12 cellular contexts compared by ENCODE assay signal in genomic region chr16:69171325-69172095, GRCh38. TPM values are rescaled to one million over a fixed set of nuclear protein-coding genes. Genes with fewer than 3 reads are reported as not detected.
A peak's percentile ranks its signal among the peaks of the same experiment; 100 is the strongest.
DNase-seq lines count a peak whose midpoint lies in the region; ATAC-seq and TF ChIP-seq lines count a peak whose summit lies in the region.
"Had no signal": no experiment of that assay in that cellular context is flagged by ENCODE, and none has a peak within 500 bp of the region (broad histone marks: within the 10 kb centered on the region; RNA-seq: fewer than 3 reads in every experiment).

No MANE protein-coding gene starts in this region.

- H3K79me2 ChIP-seq in parathyroid adenoma: no peaks in the 10 kb centered on the region

- H3K27me3 ChIP-seq in parathyroid adenoma (ENCODE audit: control insufficient read depth, insufficient read depth, low read length) (no peaks in the 10 kb centered on the region), WERI-Rb-1 (ENCODE audit: insufficient read depth, low read depth, severe bottlenecking) (no peaks in the 10 kb centered on the region)

- DNase-seq in AG08395 (ENCODE audit: low spot score): peak; percentile 30
- peak; percentile 5 for DNase-seq in NOMO-1 treated with dmso at 0.1 percent for 144 hours (lab: John Stamatoyannopoulos, UW; ENCODE audit: unreplicated experiment)
- peak; percentile 67 for DNase-seq in fibroblast of villous mesenchyme (ENCODE audit: low read depth)
- DNase-seq in WERI-Rb-1: no peak
- no peak for DNase-seq in left lobe of liver (ENCODE audit: low spot score)
- DNase-seq in DMS79 (lab: John Stamatoyannopoulos, UW): no peak
- no peak for DNase-seq in T1000 (lab: John Stamatoyannopoulos, UW)
- DNase-seq: activated CD4-positive, alpha-beta T cell treated with anti-CD3 and anti-CD28 coated beads for 36 hours; CD4-positive, CD25-positive, alpha-beta regulatory T cell; GOT3; NCI-H526 treated with DMSO at 0.1 percent for 48 hours had no signal

- H3K4me3 ChIP-seq in fibroblast of villous mesenchyme (ENCODE audit: low read depth, low read length) (no peak overlapping the region), parathyroid adenoma (ENCODE audit: low read depth, low read length) (peak overlapping the region; percentile 24), WERI-Rb-1 (ENCODE audit: low read depth, low read length) (no peak overlapping the region)

- no peak overlapping the region for H3K9ac ChIP-seq in parathyroid adenoma

- H3K27ac ChIP-seq in parathyroid adenoma (peak overlapping the region; percentile 52), WERI-Rb-1 (no peak overlapping the region)

- peaks cover 11% of the 10 kb centered on the region for H3K4me1 ChIP-seq in parathyroid adenoma

- peak overlapping the region; percentile 15 for H3K4me2 ChIP-seq in parathyroid adenoma (ENCODE audit: low read length)

- ATAC-seq in left lobe of liver: no peak
- ATAC-seq: activated CD4-positive, alpha-beta T cell treated with anti-CD3 and anti-CD28 coated beads for 36 hours had no signal

- H3K9me3 ChIP-seq in parathyroid adenoma (ENCODE audit: control insufficient read depth, low read length): no peaks in the 10 kb centered on the region
- no peaks in the 10 kb centered on the region for H3K9me3 ChIP-seq in WERI-Rb-1 (ENCODE audit: severe bottlenecking)

- peak overlapping the region; percentile 40 for H2AFZ ChIP-seq in parathyroid adenoma

- TF ChIP-seq CTCF in fibroblast of villous mesenchyme (IDR thresholded peaks at IDR 0.05; ENCODE audit: insufficient read depth, low read depth, low read length) (no peak), parathyroid adenoma (IDR thresholded peaks at IDR 0.05) (no peak), WERI-Rb-1 (IDR thresholded peaks at IDR 0.05; ENCODE audit: low read depth, low read length) (no peak)

- H3K36me3 ChIP-seq in parathyroid adenoma (ENCODE audit: control insufficient read depth, insufficient read depth, low read length) (no peaks in the 10 kb centered on the region), WERI-Rb-1 (peaks cover 33% of the 10 kb centered on the region)

RNA-seq across cellular contexts. Expression of gene SNTB2, which starts 15.5 kb away (rescaled TPM):
- 40.9 and 73.4 TPM in 2 replicates for total RNA-seq in fibroblast of villous mesenchyme
- total RNA-seq in left lobe of liver: 11.6 TPM

RNA-seq across cellular contexts. Expression of gene UTP4, which starts 39.1 kb away (rescaled TPM):
- total RNA-seq in fibroblast of villous mesenchyme (15.1 and 22.5 TPM in 2 replicates), left lobe of liver (17.6 TPM)

RNA-seq across cellular contexts. Expression of gene CHTF8, which starts 39.1 kb away (rescaled TPM):
- total RNA-seq in fibroblast of villous mesenchyme (40.6 and 65.2 TPM in 2 replicates), left lobe of liver (59.1 TPM)

Comparison
In these comparisons a context has a peak if more than half of its experiments do, and no peak if none do; other contexts are left out.
1. DNase-seq: peak in AG08395 (single experiment), NOMO-1 treated with dmso at 0.1 percent for 144 hours (single experiment) and fibroblast of villous mesenchyme (single experiment); none in WERI-Rb-1 (single experiment), left lobe of liver (single experiment), DMS79 (single experiment) and T1000 (single experiment).